Comparison of ENCODE assay signal across 8 cellular contexts in genomic region chr10:6145979-6146432, GRCh38. TPM values are rescaled to one million over a fixed set of nuclear protein-coding genes. Genes with fewer than 3 reads are reported as not detected.
DNase-seq lines count a peak whose midpoint lies in the region; ATAC-seq and TF ChIP-seq lines count a peak whose summit lies in the region.

No MANE protein-coding gene starts in this region.

- H3K9me3 ChIP-seq in Caco-2, result no peaks in the 10 kb centered on the region
- H3K9me3 ChIP-seq in OCI-LY3 (ENCODE audit: insufficient read depth, low read length), result no peaks in the 10 kb centered on the region

- H3K9ac ChIP-seq in OCI-LY3 (ENCODE audit: low read length), result peak overlapping the region; percentile 84

- no peak overlapping the region for H3K27ac ChIP-seq in OCI-LY3 (ENCODE audit: low read length)

- TF ChIP-seq CTCF in Caco-2 (IDR thresholded peaks at IDR 0.05; ENCODE audit: insufficient read depth in 1 of 2, low read depth in 1 of 2, low read length in 1 of 2, severe bottlenecking in 1 of 2, unreplicated experiment in 1 of 2) (no peak), OCI-LY3 (IDR thresholded peaks at IDR 0.05; ENCODE audit: low read depth, low read length) (no peak), epithelial cell of proximal tubule (conservative IDR thresholded peaks at IDR 0.05; ENCODE audit: low read depth, low read length) (no peak), osteocyte (IDR thresholded peaks at IDR 0.05) (no peak)

- H3K4me3 ChIP-seq in Caco-2 (ENCODE audit: low read depth, low read length) (peak overlapping the region; percentile 94), OCI-LY3 (ENCODE audit: low read length) (peak overlapping the region; percentile 89), epithelial cell of proximal tubule (ENCODE audit: low read depth, low read length) (peak overlapping the region; percentile 69)

- intact Hi-C loops in Caco-2 (cut with micrococcal nuclease; ENCODE audit: unreplicated experiment), result loop anchor here (1.0 to 2.0 kb wide), 2 partner anchors 17 to 37 kb away; no protein-coding TSS in a partner anchor

- H2AFZ ChIP-seq in OCI-LY3 (ENCODE audit: low read depth, low read length), result no peak overlapping the region

- no peaks in the 10 kb centered on the region for H3K27me3 Mint-ChIP-seq in Caco-2 (ENCODE audit: insufficient read depth, unreplicated experiment)
- H3K27me3 Mint-ChIP-seq in osteocyte (ENCODE audit: unreplicated experiment), result no peaks in the 10 kb centered on the region

- TSS peak; percentile 39 for BruUV-seq in Caco-2 (replicated peaks; lab: Mats Ljungman, UMichigan)

- H3K79me2 ChIP-seq in OCI-LY3 (ENCODE audit: low read length), result peaks cover 25% of the 10 kb centered on the region

- ATAC-seq in GM21825 (IDR thresholded peaks at IDR 0.05; ENCODE audit: unreplicated experiment) (no peak), HG02588 (IDR thresholded peaks at IDR 0.05; ENCODE audit: unreplicated experiment) (no peak)

- H3K27me3 ChIP-seq in Caco-2 (replicated peaks; ENCODE audit: control insufficient read depth, insufficient read depth, low read length), result no peaks in the 10 kb centered on the region
- H3K27me3 ChIP-seq in OCI-LY3 (ENCODE audit: low read depth, low read length), result peaks cover 3% of the 10 kb centered on the region; the same call in 1 of the 2 replicates

- H3K9me3 Mint-ChIP-seq in Caco-2 (ENCODE audit: unreplicated experiment) (no peaks in the 10 kb centered on the region), osteocyte (ENCODE audit: unreplicated experiment) (no peaks in the 10 kb centered on the region)

- peak overlapping the region; percentile 90 for H3K4me3 Mint-ChIP-seq in Caco-2 (ENCODE audit: unreplicated experiment)
- H3K4me3 Mint-ChIP-seq in osteocyte (ENCODE audit: unreplicated experiment), result peak overlapping the region; percentile 71

- no peaks in the 10 kb centered on the region; the same call in 1 of the 2 replicates for H3K36me3 ChIP-seq in Caco-2 (ENCODE audit: control insufficient read depth, insufficient read depth, low read length)
- H3K36me3 ChIP-seq in OCI-LY3 (replicated peaks; ENCODE audit: low read depth, low read length), result no peaks in the 10 kb centered on the region

- H3K4me2 ChIP-seq in OCI-LY3 (ENCODE audit: low read length), result peak overlapping the region; percentile 95

- POLR2A ChIA-PET in Caco-2 (lab: Charles Lee), result interaction anchor here (0.7 kb wide), 1 partner anchor 17 kb away, joined by 9 read pairs; no protein-coding TSS in a partner anchor

- no peak overlapping the region for H3K27ac Mint-ChIP-seq in Caco-2 (ENCODE audit: unreplicated experiment)
- H3K27ac Mint-ChIP-seq in osteocyte (ENCODE audit: unreplicated experiment), result peak overlapping the region; percentile 47

- peaks cover 29% of the 10 kb centered on the region for H4K20me1 ChIP-seq in OCI-LY3 (ENCODE audit: insufficient read depth, low read length)

- peaks cover 10% of the 10 kb centered on the region; the same call in 1 of the 2 replicates for H3K4me1 ChIP-seq in Caco-2
- peaks cover 18% of the 10 kb centered on the region for H3K4me1 ChIP-seq in OCI-LY3 (ENCODE audit: low read length)

- H3K4me1 Mint-ChIP-seq in Caco-2 (ENCODE audit: low read depth, unreplicated experiment) (peaks cover 6% of the 10 kb centered on the region), osteocyte (ENCODE audit: unreplicated experiment) (peaks cover 28% of the 10 kb centered on the region)

- CTCF ChIA-PET in Caco-2 (lab: Charles Lee), result no interaction called here

- H3K36me3 Mint-ChIP-seq in Caco-2 (ENCODE audit: insufficient read depth, unreplicated experiment), result peaks cover 6% of the 10 kb centered on the region
- peaks cover 2% of the 10 kb centered on the region for H3K36me3 Mint-ChIP-seq in osteocyte (ENCODE audit: unreplicated experiment)

- no peak for DNase-seq in Caco-2
- no peak for DNase-seq in epithelial cell of proximal tubule (ENCODE audit: low read depth)
- no peak for DNase-seq in osteocyte (ENCODE audit: extremely low spot score, unreplicated experiment)
- no peak for DNase-seq in Kasumi-1 (lab: John Stamatoyannopoulos, UW)
- no peak for DNase-seq in SHP77 (lab: John Stamatoyannopoulos, UW)

RNA-seq across cellular contexts. Expression of gene PFKFB3, which starts 56.7 kb away (rescaled TPM):
- total RNA-seq in Caco-2 (2022) (33.0 and 35.4 TPM in 2 replicates), epithelial cell of proximal tubule (31.3 and 54.9 TPM in 2 replicates), osteocyte (34.2 and 37.9 TPM in 2 replicates)

RNA-seq across cellular contexts. Expression of gene RBM17, which starts 57.2 kb away (rescaled TPM):
- 286 and 290 TPM in 2 replicates for total RNA-seq in Caco-2 (2022)
- total RNA-seq in epithelial cell of proximal tubule, result 48.2 and 57.3 TPM in 2 replicates
- 73.4 and 80.1 TPM in 2 replicates for total RNA-seq in osteocyte
